ENCODE assay signal across 16 cellular contexts in genomic region chr5:17090839-17091238, GRCh38.
"Had no signal": no experiment of that assay in that cellular context is flagged by ENCODE, and none has a peak within 500 bp of the region (broad histone marks: within the 10 kb centered on the region; RNA-seq: fewer than 3 reads in every experiment).

No MANE protein-coding gene starts in this region.

- ATAC-seq: activated CD8-positive, alpha-beta T cell treated with anti-CD3 and anti-CD28 coated beads, Interleukin-2, amount 10 ng/mL, durations not matched to agents 7 days and 5 days; activated naive CD8-positive, alpha-beta T cell treated with anti-CD3 and anti-CD28 coated beads, Interleukin-2, amount 50 U/mL, for 24 hours; gastroesophageal sphincter; heart left ventricle; left cardiac atrium; pancreas; right cardiac atrium had no signal

- DNase-seq: activated CD4-positive, alpha-beta T cell treated with anti-CD3 and anti-CD28 coated beads, Interleukin-2, amount 50 U/mL, for 1 hour; activated CD4-positive, CD25-positive, alpha-beta regulatory T cell treated with anti-CD3 and anti-CD28 coated beads, Interleukin-2, amount 50 U/mL, for 72 hours; activated CD8-positive, alpha-beta T cell treated with anti-CD3 and anti-CD28 coated beads, Interleukin-2, amount 10 ng/mL, durations not matched to agents 7 days and 5 days; activated gamma-delta T cell; activated naive CD4-positive, alpha-beta T cell treated with anti-CD3 and anti-CD28 coated beads, Interleukin-2, amount 50 U/mL, for 16 hours; activated naive CD8-positive, alpha-beta T cell treated with anti-CD3 and anti-CD28 coated beads, Interleukin-2, amount 50 U/mL, for 24 hours; cerebellar nuclear complex; heart left ventricle; left cardiac atrium; pancreas; right cardiac atrium; stimulated activated CD4-positive, alpha-beta T cell treated with anti-CD3 and anti-CD28 coated beads, Interleukin-12 subunit alpha, Interleukin-12 subunit beta, amount 100 ng/mL, for 4 hours; stomach; T-helper 9 cell; WERI-Rb-1 had no signal
